In genomic region chr10:14601872-14602725, GRCh38 we compare ENCODE assay signal across 8 cellular contexts.
DNase-seq lines count a peak whose midpoint lies in the region; ATAC-seq and TF ChIP-seq lines count a peak whose summit lies in the region.

No MANE protein-coding gene starts in this region.

- peak overlapping the region; percentile 76 to 79 for H3K27ac Mint-ChIP-seq in natural killer cell

- H3K27me3 Mint-ChIP-seq in natural killer cell (ENCODE audit: low read depth in 2 of 2): peaks cover 0 to 3% of the 10 kb centered on the region in 2 donors

- H3K36me3 Mint-ChIP-seq in natural killer cell: peaks cover 6% of the 10 kb centered on the region

- TF ChIP-seq CTCF in choroid plexus epithelial cell (conservative IDR thresholded peaks at IDR 0.05; ENCODE audit: low read depth, low read length) (peak; percentile 20), natural killer cell (IDR thresholded peaks at IDR 0.05) (no peak)

- H3K4me3 ChIP-seq in choroid plexus epithelial cell (ENCODE audit: low read depth, low read length): peak overlapping the region; percentile 11
- no peak overlapping the region for H3K4me3 ChIP-seq in SJCRH30

- H3K9me3 ChIP-seq in SJCRH30 (replicated peaks): no peaks in the 10 kb centered on the region

- H3K4me3 Mint-ChIP-seq in natural killer cell: peak overlapping the region; percentile 96

- no peak overlapping the region for H3K27ac ChIP-seq in SJCRH30

- H3K27me3 ChIP-seq in SJCRH30: no peaks in the 10 kb centered on the region

- DNase-seq in AG08395 (ENCODE audit: low spot score): peak; percentile 62
- DNase-seq in T1000 (lab: John Stamatoyannopoulos, UW): peak; percentile 99
- peak; percentile 86 for DNase-seq in choroid plexus epithelial cell (ENCODE audit: low read depth)
- DNase-seq in natural killer cell: no peak
- no peak for DNase-seq in SJCRH30
- no peak for DNase-seq in NCI-H524 (lab: John Stamatoyannopoulos, UW)

- ATAC-seq in GM18909 (IDR thresholded peaks at IDR 0.05; ENCODE audit: poor library complexity, unreplicated experiment) (peak; percentile 46), HG03457 (IDR thresholded peaks at IDR 0.05; ENCODE audit: unreplicated experiment) (peak; percentile 29), natural killer cell (peak; percentile 28 to 53 (median 39))

- 0 out of 2 replicates have a peak, but pooled peaks cover 4% of the 10 kb centered on the region for H3K4me1 ChIP-seq in SJCRH30

- H3K9me3 Mint-ChIP-seq in natural killer cell: no peaks in the 10 kb centered on the region

- no peaks in the 10 kb centered on the region for H3K36me3 ChIP-seq in SJCRH30

- intact Hi-C loops in natural killer cell (cut with micrococcal nuclease): loop anchor here (2.0 to 5.0 kb wide), 3 partner anchors 13 to 235 kb away; partner anchors contain the start of genes CDNF, HSPA14 and MSANTD7

- H3K4me1 Mint-ChIP-seq in natural killer cell: peaks cover 65 to 71% of the 10 kb centered on the region in 2 donors

Comparison
In these comparisons a context has a peak if more than half of its experiments do, and no peak if none do; other contexts are left out.
1. DNase-seq: peak in AG08395 (single experiment), T1000 (single experiment) and choroid plexus epithelial cell (single experiment); none in natural killer cell (single experiment), SJCRH30 (0 of 2) and NCI-H524 (0 of 2).
2. Peak in every context shown above with its lines, with median percentiles within 50 percentile points of each other: ATAC-seq.